ENCODE assay signal across 19 cellular contexts in the genomic region with DNA sequence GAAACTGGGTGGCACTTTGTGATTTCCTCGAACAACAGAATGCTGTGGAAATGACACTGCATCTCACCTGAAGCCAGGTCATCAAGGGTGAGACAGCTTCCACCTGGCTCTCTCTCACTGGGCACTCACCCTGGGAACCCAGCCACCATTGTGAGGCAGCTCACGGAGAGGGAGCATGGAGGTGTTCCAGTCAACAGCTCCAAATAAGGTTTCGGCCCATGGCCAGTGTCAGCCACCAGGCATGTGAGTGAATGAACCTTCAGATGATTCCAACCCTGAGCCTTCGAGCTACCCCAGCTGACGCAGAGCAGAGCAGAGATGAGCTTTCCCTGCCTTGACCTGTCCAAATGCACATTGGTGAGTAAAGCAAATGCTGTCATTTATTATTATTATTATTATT.
"Had no signal": no experiment of that assay in that cellular context is flagged by ENCODE, and none has a peak within 500 bp of the region (broad histone marks: within the 10 kb centered on the region; RNA-seq: fewer than 3 reads in every experiment).

No MANE protein-coding gene starts in this region.

- H3K36me3 ChIP-seq: left lung, prostate gland, stomach had no signal

- H3K9me3 ChIP-seq: left lung, prostate gland, stomach had no signal

- DNase-seq: activated CD4-positive, alpha-beta T cell treated with anti-CD3 and anti-CD28 coated beads, Interleukin-2, amount 50 U/mL, for 1 hour; activated CD8-positive, alpha-beta memory T cell treated with anti-CD3 and anti-CD28 coated beads, Interleukin-2, amount 50 U/mL, for 4 hours; activated naive CD4-positive, alpha-beta T cell treated with anti-CD3 and anti-CD28 coated beads, Interleukin-2, amount 10 ng/mL, durations not matched to agents 7 days and 5 days; activated naive CD8-positive, alpha-beta T cell treated with anti-CD3 and anti-CD28 coated beads, Interleukin-2, amount 50 U/mL, for 24 hours; activated T-cell treated with anti-CD3 and anti-CD28 coated beads, Interleukin-2, amount 50 U/mL, for 4 hours; aorta; hippocampal formation; islet precursor cell; left lung; stimulated activated CD4-positive, alpha-beta T cell treated with anti-CD3 and anti-CD28 coated beads, Interleukin-4, amount 100 ng/mL, for 24 hours; stomach; T1000 had no signal

- H3K4me3 ChIP-seq: left lung, prostate gland, smooth muscle cell, stomach had no signal

- H3K27me3 Mint-ChIP-seq: dendritic cell treated with granulocyte-macrophage colony-stimulating factor and Interleukin-4, amounts not matched to agents 40 ng/mL and 50 ng/mL, for 4 days; memory B cell had no signal

- H3K27ac ChIP-seq: left lung, prostate gland, stomach had no signal

- H3K27ac Mint-ChIP-seq: activated naive CD4-positive, alpha-beta T cell treated with anti-CD3 and anti-CD28 coated beads, Interleukin-2, amount 10 ng/mL, durations not matched to agents 7 days and 5 days; activated naive CD8-positive, alpha-beta T cell treated with anti-CD3 and anti-CD28 coated beads, Interleukin-2, amount 50 U/mL, for 24 hours; dendritic cell treated with granulocyte-macrophage colony-stimulating factor and Interleukin-4, amounts not matched to agents 40 ng/mL and 50 ng/mL, for 4 days; memory B cell; stimulated activated effector memory CD8-positive, alpha-beta T cell treated with anti-CD3 and anti-CD28 coated beads, Interleukin-12 subunit alpha, Interleukin-12 subunit beta, amount 100 ng/mL, for 72 hours had no signal

- H3K36me3 Mint-ChIP-seq: activated naive CD4-positive, alpha-beta T cell treated with anti-CD3 and anti-CD28 coated beads, Interleukin-2, amount 10 ng/mL, durations not matched to agents 7 days and 5 days; memory B cell; stimulated activated effector memory CD8-positive, alpha-beta T cell treated with anti-CD3 and anti-CD28 coated beads, Interleukin-12 subunit alpha, Interleukin-12 subunit beta, amount 100 ng/mL, for 72 hours had no signal

- H3K4me1 ChIP-seq: prostate gland had no signal

- H3K9me3 Mint-ChIP-seq: activated naive CD4-positive, alpha-beta T cell treated with anti-CD3 and anti-CD28 coated beads, Interleukin-2, amount 10 ng/mL, durations not matched to agents 7 days and 5 days; activated naive CD8-positive, alpha-beta T cell treated with anti-CD3 and anti-CD28 coated beads, Interleukin-2, amount 50 U/mL, for 24 hours; activated T-cell treated with anti-CD3 and anti-CD28 coated beads, Interleukin-2, amount 50 U/mL, for 4 hours; dendritic cell treated with granulocyte-macrophage colony-stimulating factor and Interleukin-4, amounts not matched to agents 40 ng/mL and 50 ng/mL, for 4 days; memory B cell; stimulated activated effector memory CD8-positive, alpha-beta T cell treated with anti-CD3 and anti-CD28 coated beads, Interleukin-12 subunit alpha, Interleukin-12 subunit beta, amount 100 ng/mL, for 72 hours had no signal

- H3K4me1 Mint-ChIP-seq: memory B cell; stimulated activated effector memory CD8-positive, alpha-beta T cell treated with anti-CD3 and anti-CD28 coated beads, Interleukin-12 subunit alpha, Interleukin-12 subunit beta, amount 100 ng/mL, for 72 hours had no signal

- H3K4me2 ChIP-seq: smooth muscle cell had no signal

- ATAC-seq: activated CD4-positive, CD25-positive, alpha-beta regulatory T cell treated with anti-CD3 and anti-CD28 coated beads, Interleukin-2, amount 50 U/mL, for 24 hours; activated naive CD8-positive, alpha-beta T cell treated with anti-CD3 and anti-CD28 coated beads, Interleukin-2, amount 50 U/mL, for 24 hours; activated T-cell treated with anti-CD3 and anti-CD28 coated beads, Interleukin-2, amount 50 U/mL, for 4 hours; left lung; sciatic nerve; stimulated activated effector memory CD8-positive, alpha-beta T cell treated with anti-CD3 and anti-CD28 coated beads, Interleukin-12 subunit alpha, Interleukin-12 subunit beta, amount 100 ng/mL, for 72 hours had no signal

- H3K4me3 Mint-ChIP-seq: activated naive CD4-positive, alpha-beta T cell treated with anti-CD3 and anti-CD28 coated beads, Interleukin-2, amount 10 ng/mL, durations not matched to agents 7 days and 5 days; activated naive CD8-positive, alpha-beta T cell treated with anti-CD3 and anti-CD28 coated beads, Interleukin-2, amount 50 U/mL, for 24 hours; activated T-cell treated with anti-CD3 and anti-CD28 coated beads, Interleukin-2, amount 50 U/mL, for 4 hours; dendritic cell treated with granulocyte-macrophage colony-stimulating factor and Interleukin-4, amounts not matched to agents 40 ng/mL and 50 ng/mL, for 4 days; memory B cell; stimulated activated effector memory CD8-positive, alpha-beta T cell treated with anti-CD3 and anti-CD28 coated beads, Interleukin-12 subunit alpha, Interleukin-12 subunit beta, amount 100 ng/mL, for 72 hours had no signal

- H3K27me3 ChIP-seq: left lung, stomach had no signal
